8 cellular contexts compared by ENCODE assay signal in the genomic region with DNA sequence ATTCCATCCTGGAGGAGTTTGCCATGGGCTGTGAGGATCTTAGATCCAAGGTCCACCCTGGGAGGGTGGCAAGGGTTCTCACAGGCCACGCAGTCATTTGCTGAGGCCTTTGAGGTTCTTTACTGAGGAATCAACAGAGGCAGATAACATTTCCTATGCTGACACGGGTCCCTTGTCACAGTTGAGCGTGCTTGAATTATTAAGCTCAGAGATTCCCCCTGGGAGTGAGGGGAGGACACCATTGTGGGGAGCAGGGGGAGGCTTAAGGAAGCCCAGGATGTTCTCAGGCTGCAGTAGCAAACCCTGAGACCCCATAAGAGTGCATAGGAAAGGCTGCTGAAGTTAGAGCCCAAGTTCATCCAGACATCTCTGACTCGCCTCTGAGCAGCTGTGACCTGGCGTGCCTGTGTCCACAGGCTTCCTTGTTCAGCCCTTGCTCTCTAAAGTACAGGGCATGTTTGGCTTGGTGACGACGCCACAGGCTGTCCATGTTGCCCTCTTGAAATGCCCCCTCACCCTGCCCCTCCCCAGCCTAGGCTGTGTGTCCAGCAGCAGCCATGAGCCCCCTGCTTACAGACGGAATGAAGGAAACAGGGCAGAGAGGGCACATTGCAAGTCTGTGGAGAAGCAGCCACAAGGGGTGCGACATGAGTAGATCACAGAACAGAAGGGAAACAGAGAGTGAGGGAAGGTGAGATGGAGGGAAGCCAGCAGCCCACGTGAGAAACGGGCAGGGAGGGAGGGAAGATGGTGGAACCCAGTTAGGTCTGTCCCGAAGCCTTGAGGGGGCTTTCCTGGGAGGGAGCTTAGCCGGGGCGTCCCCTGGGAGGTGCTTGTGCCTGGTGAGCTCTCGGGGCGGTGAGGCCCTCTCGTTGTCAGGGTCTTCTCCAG. TPM values are rescaled to one million over a fixed set of nuclear protein-coding genes. Genes with fewer than 3 reads are reported as not detected.
A peak's percentile ranks its signal among the peaks of the same experiment; 100 is the strongest.
DNase-seq lines count a peak whose midpoint lies in the region; ATAC-seq, FAIRE-seq and TF ChIP-seq lines count a peak whose summit lies in the region.

No MANE protein-coding gene starts in this region.

- TF ChIP-seq CTCF in A549 (IDR thresholded peaks at IDR 0.05) (no peak), lower leg skin (IDR thresholded peaks at IDR 0.05) (no peak)

- CTCF ChIA-PET in A549 (lab: Yijun Ruan, JAX): interaction anchor here (0.5 to 4.1 kb wide), 25 partner anchors 9 to 993 kb away, joined by 3 to 23 read pairs (median 3); no protein-coding TSS in a partner anchor

- no peak overlapping the region for H3K4me3 ChIP-seq in A549
- peak overlapping the region; percentile 35 for H3K4me3 ChIP-seq in HUES64 (ENCODE audit: low read length)
- no peak overlapping the region for H3K4me3 ChIP-seq in lower leg skin (ENCODE audit: low read depth, poor library complexity, severe bottlenecking)

- peaks cover 36% of the 10 kb centered on the region for H3K36me3 Mint-ChIP-seq in dendritic cell treated with granulocyte-macrophage colony-stimulating factor and Interleukin-4, amounts not matched to agents 40 ng/mL and 50 ng/mL, for 4 days (ENCODE audit: low read depth)
- peaks cover 7 to 13% of the 10 kb centered on the region in 2 donors for H3K36me3 Mint-ChIP-seq in naive B cell

- H3K4me1 ChIP-seq in A549 (no peaks in the 10 kb centered on the region), HUES64 (ENCODE audit: insufficient read depth, low read length) (no peaks in the 10 kb centered on the region)

- FAIRE-seq in A549 (lab: Jason Lieb, UNC) (no peak), GM18507 (lab: Jason Lieb, UNC) (no peak)

- 0 out of 2 replicates have a peak overlapping the region, but pooled peaks have one; percentile 1 for H3K9ac ChIP-seq in HUES64 (ENCODE audit: low read depth, low read length)

- 73% methylated on average over 16 of the region's 17 CpGs for WGBS in A549 (ENCODE audit: missing lambda C conversion rate)
- 65% methylated on average over 17 of the region's 17 CpGs for WGBS in HUES64
- WGBS in lower leg skin, 2 donors: 33 to 38% methylated on average over 17 of the region's 17 CpGs

- peaks cover 30% of the 10 kb centered on the region for H3K36me3 ChIP-seq in HUES64 (ENCODE audit: insufficient read depth, low read length)

- no peak overlapping the region for H3K27ac Mint-ChIP-seq in dendritic cell treated with granulocyte-macrophage colony-stimulating factor and Interleukin-4, amounts not matched to agents 40 ng/mL and 50 ng/mL, for 4 days
- peak overlapping the region in 1 of 6 donors; percentile 76 for H3K27ac Mint-ChIP-seq in naive B cell

- H3K4me2 ChIP-seq in A549: no peak overlapping the region

- peaks cover 12% of the 10 kb centered on the region for H3K4me1 Mint-ChIP-seq in dendritic cell treated with granulocyte-macrophage colony-stimulating factor and Interleukin-4, amounts not matched to agents 40 ng/mL and 50 ng/mL, for 4 days (ENCODE audit: low read depth)
- H3K4me1 Mint-ChIP-seq in naive B cell: peaks cover 14 to 15% (median 14%) of the 10 kb centered on the region in 3 donors

- no peak for TF ChIP-seq EP300 in A549 (IDR thresholded peaks at IDR 0.05)

- TF ChIP-seq POLR2A in A549 (IDR thresholded peaks at IDR 0.05; ENCODE audit: low read length): no peak
- TF ChIP-seq POLR2A in lower leg skin (IDR thresholded peaks at IDR 0.05): no peak

- no peaks in the 10 kb centered on the region for H3K9me3 Mint-ChIP-seq in dendritic cell treated with granulocyte-macrophage colony-stimulating factor and Interleukin-4, amounts not matched to agents 40 ng/mL and 50 ng/mL, for 4 days
- H3K9me3 Mint-ChIP-seq in naive B cell: no peaks in the 10 kb centered on the region

- H3K27me3 Mint-ChIP-seq in dendritic cell treated with granulocyte-macrophage colony-stimulating factor and Interleukin-4, amounts not matched to agents 40 ng/mL and 50 ng/mL, for 4 days: peaks cover 1% of the 10 kb centered on the region
- H3K27me3 Mint-ChIP-seq in naive B cell: no peaks in the 10 kb centered on the region

- H3K27ac ChIP-seq in A549 (no peak overlapping the region), HUES64 (ENCODE audit: low read depth, low read length) (no peak overlapping the region)

- H3K4me3 Mint-ChIP-seq in dendritic cell treated with granulocyte-macrophage colony-stimulating factor and Interleukin-4, amounts not matched to agents 40 ng/mL and 50 ng/mL, for 4 days: peak overlapping the region; percentile 61
- H3K4me3 Mint-ChIP-seq in naive B cell: peak overlapping the region in 7 of 8 donors; percentile 16 to 82 (median 76)

- ATAC-seq in A549 (peak; percentile 54 to 69; a peak in 5 of 6 replicates), naive B cell (ENCODE audit: low read depth in 2 of 2) (peak; percentile 55 to 67), GM18861 (IDR thresholded peaks at IDR 0.05; ENCODE audit: unreplicated experiment) (no peak)

- no peaks in the 10 kb centered on the region for H3K9me3 ChIP-seq in A549
- peaks cover 9% of the 10 kb centered on the region; the same call in 1 of the 2 replicates for H3K9me3 ChIP-seq in HUES64 (ENCODE audit: insufficient read depth, low read depth, low read length)

- TF ChIP-seq RAD21 in A549 (conservative IDR thresholded peaks at IDR 0.05 in 1 of 2, IDR thresholded peaks at IDR 0.05 in 1 of 2): no peak

- POLR2A ChIA-PET in A549 (lab: Yijun Ruan, JAX): interaction anchor here (0.6 kb wide), 1 partner anchor 253 kb away, joined by 4 read pairs; no protein-coding TSS in a partner anchor

- intact Hi-C loops in dendritic cell treated with granulocyte-macrophage colony-stimulating factor and Interleukin-4, amounts not matched to agents 40 ng/mL and 50 ng/mL, for 4 days (cut with micrococcal nuclease): loop anchor here (1.0 to 10.0 kb wide), 3 partner anchors 225 to 594 kb away; no protein-coding TSS in a partner anchor
- intact Hi-C loops in lower leg skin (cut with DNase I; ENCODE audit: low total_unique reads): no loop called here

- no peaks in the 10 kb centered on the region for H3K27me3 ChIP-seq in HUES64 (ENCODE audit: insufficient read depth, low read length)

- DNase-seq in A549 (ENCODE audit: low read depth in 1 of 2, low spot score in 1 of 2) (no peak), GM18507 (ENCODE audit: extremely low spot score, insufficient read length, low read depth) (peak; percentile 14), naive B cell (no peak), epidermal melanocyte (ENCODE audit: insufficient read length, low spot score) (no peak), lower leg skin (ENCODE audit: low spot score in 2 of 2) (no peak)

TF ChIP-seq in A549, 52 proteins besides CTCF, POLR2A, EP300 and RAD21:
- no peak for TF ChIP-seq TFCP2L1 (CRISPR knock-in tag; IDR thresholded peaks at IDR 0.05)
- no peak for TF ChIP-seq MAFK (IDR thresholded peaks at IDR 0.05; ENCODE audit: partially characterized antibody)
- no peak for TF ChIP-seq HES2 (IDR thresholded peaks at IDR 0.05)
- TF ChIP-seq, protein P1, sequence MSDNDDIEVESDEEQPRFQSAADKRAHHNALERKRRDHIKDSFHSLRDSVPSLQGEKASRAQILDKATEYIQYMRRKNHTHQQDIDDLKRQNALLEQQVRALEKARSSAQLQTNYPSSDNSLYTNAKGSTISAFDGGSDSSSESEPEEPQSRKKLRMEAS (IDR thresholded peaks at IDR 0.05): no peak
- TF ChIP-seq ELK1 (IDR thresholded peaks at IDR 0.05; ENCODE audit: low read depth, low read length): no peak
- no peak for TF ChIP-seq HOXB13 (CRISPR knock-in tag; IDR thresholded peaks at IDR 0.05; ENCODE audit: low read depth)
- no peak for TF ChIP-seq MAZ (IDR thresholded peaks at IDR 0.05; ENCODE audit: borderline replicate concordance, low read depth, low read length)

RNA-seq across cellular contexts. Expression of gene NAPG, which starts 34.0 kb away (rescaled TPM):
- 18.3 and 22.1 TPM in 2 replicates for polyA plus RNA-seq in A549 (2011; rRNA removed)
- 4.8 and 4.9 TPM in 2 replicates for polyA plus RNA-seq in A549 (2012; cell fraction: cytosol; rRNA removed)
- polyA plus RNA-seq in A549 (2012; cell fraction: nucleus; rRNA removed): 3.3 and 6.4 TPM in 2 replicates
- 11.2 to 13.1 TPM (median 11.6 TPM) in 3 replicates for polyA plus RNA-seq in A549 (2017; fragmentation: RNase III; extraction: RNeasy Plus Mini Kit Qiagen cat#74134 plus additional on column Dnase treatment)
- polyA minus RNA-seq in A549 (2011; rRNA and poly(A)+ RNA removed): 8.4 and 11.9 TPM in 2 replicates
- 16.8 TPM for polyA plus RNA-seq in HUES64 (2013, experiment 1 of 2)
- polyA plus RNA-seq in HUES64 (2013, experiment 2 of 2): 19.0 TPM
- 10 to 100 TPM in 5 of 6 donors, 1 to 10 TPM in 1; 9.6 to 16.8 (median 13.7) TPM for polyA plus RNA-seq in naive B cell (ENCODE audit: low read depth in 6 of 6)
- total RNA-seq in lower leg skin: 10 to 100 TPM; 15.6 to 25.7 (median 22.0) TPM
